Comparison of ENCODE assay signal across 27 cellular contexts in genomic region chr16:69405326-69405725, GRCh38. TPM values are rescaled to one million over a fixed set of nuclear protein-coding genes. Genes with fewer than 3 reads are reported as not detected.
DNase-seq lines count a peak whose midpoint lies in the region; ATAC-seq and TF ChIP-seq lines count a peak whose summit lies in the region.
"Had no signal": no experiment of that assay in that cellular context is flagged by ENCODE, and none has a peak within 500 bp of the region (broad histone marks: within the 10 kb centered on the region; RNA-seq: fewer than 3 reads in every experiment).

No MANE protein-coding gene starts in this region.

- H3K4me1 Mint-ChIP-seq in Caco-2 (ENCODE audit: low read depth, unreplicated experiment): peaks cover 52% of the 10 kb centered on the region
- peaks cover 6% of the 10 kb centered on the region for H3K4me1 Mint-ChIP-seq in activated T-helper 2 cell treated with anti-CD3 and anti-CD28 coated beads, Interferon-gamma antibody, Interleukin-2, Interleukin-4, amounts not matched to agents 10 μg/mL and 5 μg/mL and 100 μg/mL, durations not matched to agents 14 hours and 24 hours and 36 hours (ENCODE audit: low read depth)

- no peak overlapping the region for H3K14ac ChIP-seq in mesenchymal stem cell (ENCODE audit: low read length in 2 of 2)

- H4K8ac ChIP-seq in mesenchymal stem cell (ENCODE audit: low read length): no peak overlapping the region

- no peak for TF ChIP-seq POLR2A in suprapubic skin (IDR thresholded peaks at IDR 0.05)

- no peak for ATAC-seq in RWPE2 (ENCODE audit: low read depth)
- no peak for ATAC-seq in GM18858 (IDR thresholded peaks at IDR 0.05; ENCODE audit: unreplicated experiment)

- peak overlapping the region; percentile 84 for H2AK5ac ChIP-seq in mesenchymal stem cell (ENCODE audit: low read length, severe bottlenecking)

- peak overlapping the region; percentile 12 to 46 for H2BK12ac ChIP-seq in mesenchymal stem cell (ENCODE audit: low read length in 2 of 2)

- H3K4ac ChIP-seq in mesenchymal stem cell (ENCODE audit: low read depth in 1 of 2, low read length in 2 of 2): peak overlapping the region; percentile 51 to 56

- intact Hi-C loops in Caco-2 (cut with micrococcal nuclease; ENCODE audit: unreplicated experiment): no loop called here
- intact Hi-C loops in activated T-helper 2 cell treated with anti-CD3 and anti-CD28 coated beads, Interferon-gamma antibody, Interleukin-2, Interleukin-4, amounts not matched to agents 10 μg/mL and 5 μg/mL and 100 μg/mL, durations not matched to agents 14 hours and 24 hours and 36 hours (cut with micrococcal nuclease): no loop called here

- DNase-seq in Caco-2: no peak
- DNase-seq in RWPE2 (ENCODE audit: low spot score): no peak
- no peak for DNase-seq in mesenchymal stem cell
- DNase-seq in suprapubic skin (ENCODE audit: low spot score in 2 of 2): no peak
- DNase-seq in activated T-helper 2 cell treated with anti-CD3 and anti-CD28 coated beads, Interferon-gamma antibody, Interleukin-2, Interleukin-4, amounts not matched to agents 10 μg/mL and 5 μg/mL and 100 μg/mL, durations not matched to agents 14 hours and 24 hours and 36 hours (ENCODE audit: low spot score): no peak
- no peak for DNase-seq in NAMALWA (ENCODE audit: low spot score)
- DNase-seq in occipital lobe (lab: John Stamatoyannopoulos, UW): no peak
- DNase-seq: ACHN; activated CD4-positive, alpha-beta memory T cell treated with anti-CD3 and anti-CD28 coated beads for 36 hours; activated CD4-positive, CD25-positive, alpha-beta regulatory T cell; activated CD8-positive, alpha-beta memory T cell treated with anti-CD3 and anti-CD28 coated beads, Interleukin-2, amount 50 U/mL, for 4 hours; activated naive CD4-positive, alpha-beta T cell treated with anti-CD3 and anti-CD28 coated beads, Interleukin-2, amount 50 U/mL, for 16 hours; amygdala; effector memory CD4-positive, alpha-beta T cell; H9; mesendoderm; naive B cell; NCI-H1105; NCI-H187 treated with DMSO at 0.1 percent for 48 hours; NCI-H526 treated with DMSO at 0.1 percent for 48 hours; nucleus accumbens; substantia nigra; T-helper 1 cell had no signal

- no peaks in the 10 kb centered on the region for H3K36me3 Mint-ChIP-seq in Caco-2 (ENCODE audit: insufficient read depth, unreplicated experiment)
- no peaks in the 10 kb centered on the region for H3K36me3 Mint-ChIP-seq in activated T-helper 2 cell treated with anti-CD3 and anti-CD28 coated beads, Interferon-gamma antibody, Interleukin-2, Interleukin-4, amounts not matched to agents 10 μg/mL and 5 μg/mL and 100 μg/mL, durations not matched to agents 14 hours and 24 hours and 36 hours (ENCODE audit: low read depth)
- H3K36me3 Mint-ChIP-seq: activated CD4-positive, alpha-beta memory T cell treated with anti-CD3 and anti-CD28 coated beads for 36 hours; naive B cell had no signal

- no peak overlapping the region for H2BK15ac ChIP-seq in mesenchymal stem cell (ENCODE audit: low read depth, poor library complexity, severe bottlenecking)

- peak overlapping the region; percentile 27 for H2BK120ac ChIP-seq in mesenchymal stem cell (ENCODE audit: low read depth, low read length)

- no peak overlapping the region for H3K9ac ChIP-seq in mesenchymal stem cell (ENCODE audit: low read length)

- no peak overlapping the region for H3K4me2 ChIP-seq in mesenchymal stem cell (ENCODE audit: low read length, poor library complexity, severe bottlenecking)

- CTCF ChIA-PET in Caco-2 (lab: Charles Lee): interaction anchor here (2.9 kb wide), 1 partner anchor 9 kb away, joined by 15 read pairs; no protein-coding TSS in a partner anchor

- H4K91ac ChIP-seq in mesenchymal stem cell (ENCODE audit: low read length): peak overlapping the region; percentile 84

- no peak overlapping the region for H2BK5ac ChIP-seq in mesenchymal stem cell (ENCODE audit: low read depth, low read length, poor library complexity, severe bottlenecking)

- H3K4me3 Mint-ChIP-seq in Caco-2 (ENCODE audit: unreplicated experiment): no peak overlapping the region
- no peak overlapping the region for H3K4me3 Mint-ChIP-seq in activated T-helper 2 cell treated with anti-CD3 and anti-CD28 coated beads, Interferon-gamma antibody, Interleukin-2, Interleukin-4, amounts not matched to agents 10 μg/mL and 5 μg/mL and 100 μg/mL, durations not matched to agents 14 hours and 24 hours and 36 hours (ENCODE audit: low read depth)
- H3K4me3 Mint-ChIP-seq: activated CD4-positive, alpha-beta memory T cell treated with anti-CD3 and anti-CD28 coated beads for 36 hours; H9; naive B cell had no signal

- POLR2A ChIA-PET in Caco-2 (lab: Charles Lee): interaction anchor here (1.3 kb wide), 1 partner anchor 9 kb away, joined by 4 read pairs; no protein-coding TSS in a partner anchor

- no peaks in the 10 kb centered on the region for H3K27me3 Mint-ChIP-seq in Caco-2 (ENCODE audit: insufficient read depth, unreplicated experiment)
- no peaks in the 10 kb centered on the region for H3K27me3 Mint-ChIP-seq in activated T-helper 2 cell treated with anti-CD3 and anti-CD28 coated beads, Interferon-gamma antibody, Interleukin-2, Interleukin-4, amounts not matched to agents 10 μg/mL and 5 μg/mL and 100 μg/mL, durations not matched to agents 14 hours and 24 hours and 36 hours (ENCODE audit: low read depth)
- H3K27me3 Mint-ChIP-seq: naive B cell had no signal

- no peaks in the 10 kb centered on the region for H3K36me3 ChIP-seq in Caco-2 (ENCODE audit: control insufficient read depth, insufficient read depth, low read length)
- no peaks in the 10 kb centered on the region for H3K36me3 ChIP-seq in RWPE2 (ENCODE audit: low read depth)
- H3K36me3 ChIP-seq in mesenchymal stem cell (ENCODE audit: control insufficient read depth in 1 of 2, insufficient read depth in 2 of 2, low read depth in 1 of 2, low read length in 2 of 2): no peaks in the 10 kb centered on the region
- no peaks in the 10 kb centered on the region for H3K36me3 ChIP-seq in suprapubic skin

- BruUV-seq in Caco-2 (replicated peaks; lab: Mats Ljungman, UMichigan): no TSS peak

- H3K23ac ChIP-seq in mesenchymal stem cell (ENCODE audit: low read length in 2 of 2): no peak overlapping the region

- no peak for TF ChIP-seq CTCF in Caco-2 (IDR thresholded peaks at IDR 0.05; ENCODE audit: insufficient read depth in 1 of 2, low read depth in 1 of 2, low read length in 1 of 2, severe bottlenecking in 1 of 2, unreplicated experiment in 1 of 2)
- TF ChIP-seq CTCF in RWPE2 (IDR thresholded peaks at IDR 0.05; ENCODE audit: poor library complexity, severe bottlenecking): no peak
- TF ChIP-seq CTCF in suprapubic skin (IDR thresholded peaks at IDR 0.05): no peak

- no peak overlapping the region for H2AFZ ChIP-seq in mesenchymal stem cell (ENCODE audit: low read depth, low read length)

- 96% methylated on average over 2 of the region's 2 CpGs for WGBS in mesenchymal stem cell
- 73% methylated on average over 2 of the region's 2 CpGs for WGBS in suprapubic skin

- no peaks in the 10 kb centered on the region for H3K9me3 Mint-ChIP-seq in Caco-2 (ENCODE audit: unreplicated experiment)
- H3K9me3 Mint-ChIP-seq in activated T-helper 2 cell treated with anti-CD3 and anti-CD28 coated beads, Interferon-gamma antibody, Interleukin-2, Interleukin-4, amounts not matched to agents 10 μg/mL and 5 μg/mL and 100 μg/mL, durations not matched to agents 14 hours and 24 hours and 36 hours: no peaks in the 10 kb centered on the region
- H3K9me3 Mint-ChIP-seq: activated CD4-positive, alpha-beta memory T cell treated with anti-CD3 and anti-CD28 coated beads for 36 hours; naive B cell had no signal

- no peak overlapping the region for H3K4me3 ChIP-seq in Caco-2 (ENCODE audit: low read depth, low read length)
- no peak overlapping the region for H3K4me3 ChIP-seq in RWPE2 (ENCODE audit: severe bottlenecking)
- H3K4me3 ChIP-seq in mesenchymal stem cell (ENCODE audit: insufficient read depth in 1 of 2, low read depth in 1 of 2, low read length in 2 of 2): no peak overlapping the region
- H3K4me3 ChIP-seq in suprapubic skin: no peak overlapping the region

- TF ChIP-seq EP300 in suprapubic skin (IDR thresholded peaks at IDR 0.05): no peak

- H3K9me3 ChIP-seq in Caco-2 (no peaks in the 10 kb centered on the region), RWPE2 (ENCODE audit: severe bottlenecking) (no peaks in the 10 kb centered on the region), mesenchymal stem cell (ENCODE audit: control insufficient read depth, low read length) (no peaks in the 10 kb centered on the region), suprapubic skin (no peaks in the 10 kb centered on the region)

- peak overlapping the region in 1 of 2 experiments; percentile 48 for H3K18ac ChIP-seq in mesenchymal stem cell (ENCODE audit: low read depth in 1 of 2, low read length in 2 of 2)

- H3K27ac ChIP-seq in RWPE2 (ENCODE audit: poor library complexity, severe bottlenecking) (peak overlapping the region; percentile 52), mesenchymal stem cell (ENCODE audit: low read length, poor library complexity, severe bottlenecking) (no peak overlapping the region), suprapubic skin (peak overlapping the region; percentile 23)

- peak overlapping the region; percentile 50 for H3K27ac Mint-ChIP-seq in Caco-2 (ENCODE audit: unreplicated experiment)
- H3K27ac Mint-ChIP-seq in activated T-helper 2 cell treated with anti-CD3 and anti-CD28 coated beads, Interferon-gamma antibody, Interleukin-2, Interleukin-4, amounts not matched to agents 10 μg/mL and 5 μg/mL and 100 μg/mL, durations not matched to agents 14 hours and 24 hours and 36 hours: no peak overlapping the region
- H3K27ac Mint-ChIP-seq: activated CD4-positive, alpha-beta memory T cell treated with anti-CD3 and anti-CD28 coated beads for 36 hours; H9; naive B cell had no signal

- H3K4me1 ChIP-seq in Caco-2: peaks cover 49% of the 10 kb centered on the region
- H3K4me1 ChIP-seq in RWPE2 (ENCODE audit: insufficient read depth, poor library complexity, severe bottlenecking): peaks cover 45% of the 10 kb centered on the region
- H3K4me1 ChIP-seq in mesenchymal stem cell (ENCODE audit: control insufficient read depth, insufficient read depth, low read depth, low read length): peaks cover 4% of the 10 kb centered on the region
- H3K4me1 ChIP-seq in suprapubic skin: peaks cover 47% of the 10 kb centered on the region

- no peaks in the 10 kb centered on the region for H3K79me1 ChIP-seq in mesenchymal stem cell (replicated peaks; ENCODE audit: low read length, poor library complexity, severe bottlenecking)

- H3K27me3 ChIP-seq in Caco-2 (replicated peaks; ENCODE audit: control insufficient read depth, insufficient read depth, low read length) (no peaks in the 10 kb centered on the region), RWPE2 (ENCODE audit: insufficient read depth, poor library complexity, severe bottlenecking) (no peaks in the 10 kb centered on the region), mesenchymal stem cell (ENCODE audit: control insufficient read depth in 1 of 2, insufficient read depth in 1 of 2, low read length in 2 of 2) (no peaks in the 10 kb centered on the region), suprapubic skin (no peaks in the 10 kb centered on the region)

RNA-seq across cellular contexts. Expression of gene CYB5B, which starts 19.1 kb away (rescaled TPM):
- total RNA-seq in Caco-2 (2022) (355 TPM in 2 replicates), suprapubic skin (10 to 100 TPM; 33.2 to 69.1 (median 50.1) TPM), occipital lobe (45.4 TPM)
- polyA plus RNA-seq in mesenchymal stem cell (2013, experiment 1 of 2): 379 TPM
- 384 TPM for polyA plus RNA-seq in mesenchymal stem cell (2013, experiment 2 of 2)
- 201 and 204 TPM in 2 replicates for total RNA-seq in activated T-helper 2 cell treated with anti-CD3 and anti-CD28 coated beads, Interferon-gamma antibody, Interleukin-2, Interleukin-4, amounts not matched to agents 10 μg/mL and 5 μg/mL and 100 μg/mL, durations not matched to agents 14 hours and 24 hours and 36 hours

RNA-seq across cellular contexts. Expression of gene TERF2, which starts 19.5 kb away (rescaled TPM):
- total RNA-seq in Caco-2 (2022) (43.6 and 46.2 TPM in 2 replicates), suprapubic skin (10 to 100 TPM; 16.9 to 25.4 (median 19.3) TPM), occipital lobe (70.7 TPM)
- polyA plus RNA-seq in mesenchymal stem cell (2013, experiment 1 of 2): 27.2 TPM
- polyA plus RNA-seq in mesenchymal stem cell (2013, experiment 2 of 2): 28.4 TPM
- 56.0 and 61.9 TPM in 2 replicates for total RNA-seq in activated T-helper 2 cell treated with anti-CD3 and anti-CD28 coated beads, Interferon-gamma antibody, Interleukin-2, Interleukin-4, amounts not matched to agents 10 μg/mL and 5 μg/mL and 100 μg/mL, durations not matched to agents 14 hours and 24 hours and 36 hours

RNA-seq across cellular contexts. Expression of gene TMED6, which starts 53.7 kb away (rescaled TPM):
- 2.4 TPM in 2 replicates for total RNA-seq in Caco-2 (2022)
- polyA plus RNA-seq in mesenchymal stem cell (2013, experiment 1 of 2): 0.10 TPM
- polyA plus RNA-seq in mesenchymal stem cell (2013, experiment 2 of 2): not detected
- 1 to 10 TPM in 1 of 4 donors, under 1 TPM in 1, not detected in 2; 0.98 to 1.5 TPM for total RNA-seq in suprapubic skin
- total RNA-seq in activated T-helper 2 cell treated with anti-CD3 and anti-CD28 coated beads, Interferon-gamma antibody, Interleukin-2, Interleukin-4, amounts not matched to agents 10 μg/mL and 5 μg/mL and 100 μg/mL, durations not matched to agents 14 hours and 24 hours and 36 hours: 1.8 and 1.9 TPM in 2 replicates
- not detected for total RNA-seq in occipital lobe
- total RNA-seq: renal cortical epithelial cell, SK-MEL-5 had no signal
- polyA plus RNA-seq: BJ had no signal
